Comparison of ENCODE assay signal across 12 cellular contexts in genomic region chr9:113563856-113564514, GRCh38.
DNase-seq lines count a peak whose midpoint lies in the region; ATAC-seq and TF ChIP-seq lines count a peak whose summit lies in the region.
"Had no signal": no experiment of that assay in that cellular context is flagged by ENCODE, and none has a peak within 500 bp of the region (broad histone marks: within the 10 kb centered on the region; RNA-seq: fewer than 3 reads in every experiment).

No MANE protein-coding gene starts in this region.

- peak overlapping the region; percentile 14 for H3K27ac Mint-ChIP-seq in activated T-cell treated with anti-CD3 and anti-CD28 coated beads, Interleukin-2, amount 50 U/mL, for 24 hours
- peak overlapping the region in 8 of 10 donors; percentile 13 to 84 (median 76) for H3K27ac Mint-ChIP-seq in naive thymus-derived CD8-positive, alpha-beta T cell
- H3K27ac Mint-ChIP-seq in T-helper 17 cell = no peak overlapping the region
- H3K27ac Mint-ChIP-seq: stimulated activated naive B cell treated with anti-CD40 and anti-IgM and Interleukin-4, amounts not matched to agents 10 μg/mL and 1 μg/mL and 100 μg/mL, for 72 hours had no signal

- H3K27ac ChIP-seq in dorsolateral prefrontal cortex (peak overlapping the region in 53 of 59 donors; percentile 7 to 93 (median 85)), temporal lobe (ENCODE audit: low read depth, low read length) (peak overlapping the region; percentile 83)
- H3K27ac ChIP-seq: KMS-11 had no signal

- H3K4me3 ChIP-seq in dorsolateral prefrontal cortex = peak overlapping the region in 7 of 59 donors; percentile 44 to 71 (median 55)

- POLR2A ChIA-PET in naive thymus-derived CD8-positive, alpha-beta T cell (lab: Charles Lee) = no interaction called here

- DNase-seq in activated T-cell treated with anti-CD3 and anti-CD28 coated beads, Interleukin-2, amount 50 U/mL, for 24 hours = no peak
- DNase-seq in activated T-cell treated with anti-CD3 and anti-CD28 coated beads, Interleukin-2, amount 50 U/mL, for 48 hours = no peak
- DNase-seq in dorsolateral prefrontal cortex (peak in 5 of 10 donors; percentile 9 to 34 (median 26)), NCI-H2107 treated with DMSO at 0.1 percent for 48 hours (lab: John Stamatoyannopoulos, UW; ENCODE audit: unreplicated experiment) (no peak), cerebellum (ENCODE audit: low spot score) (no peak), T-helper 17 cell (no peak)
- DNase-seq in naive thymus-derived CD8-positive, alpha-beta T cell = peak in 1 of 10 donors; percentile 27
- DNase-seq: stimulated activated CD4-positive, alpha-beta T cell treated with anti-CD3 and anti-CD28 coated beads, Interleukin-15, amount 100 ng/mL, for 24 hours; stimulated activated naive B cell treated with anti-CD40 and anti-IgM and Interleukin-4, amounts not matched to agents 10 μg/mL and 1 μg/mL and 100 μg/mL, for 72 hours had no signal

- ATAC-seq in naive thymus-derived CD8-positive, alpha-beta T cell = no peak
- no peak for ATAC-seq in T-helper 17 cell
- ATAC-seq: stimulated activated naive B cell treated with anti-CD40 and anti-IgM and Interleukin-4, amounts not matched to agents 10 μg/mL and 1 μg/mL and 100 μg/mL, for 72 hours had no signal

- peaks cover 22% of the 10 kb centered on the region for H3K4me1 Mint-ChIP-seq in activated T-cell treated with anti-CD3 and anti-CD28 coated beads, Interleukin-2, amount 50 U/mL, for 24 hours (ENCODE audit: low read depth)
- H3K4me1 Mint-ChIP-seq in naive thymus-derived CD8-positive, alpha-beta T cell = peaks cover 21 to 53% (median 52%) of the 10 kb centered on the region in 4 donors
- H3K4me1 Mint-ChIP-seq in T-helper 17 cell = peaks cover 19% of the 10 kb centered on the region

- intact Hi-C loops in dorsolateral prefrontal cortex (cut with DNase I) = loop anchor here in 1 of 2 donors (2.0 kb wide), 1 partner anchor 17 kb away; no protein-coding TSS in a partner anchor

- no peaks in the 10 kb centered on the region for H3K9me3 ChIP-seq in T-helper 17 cell (ENCODE audit: control insufficient read depth, low read length, poor library complexity, severe bottlenecking)

- no peaks in the 10 kb centered on the region for H3K9me3 Mint-ChIP-seq in activated T-cell treated with anti-CD3 and anti-CD28 coated beads, Interleukin-2, amount 50 U/mL, for 24 hours
- no peaks in the 10 kb centered on the region for H3K9me3 Mint-ChIP-seq in naive thymus-derived CD8-positive, alpha-beta T cell
- H3K9me3 Mint-ChIP-seq: stimulated activated naive B cell treated with anti-CD40 and anti-IgM and Interleukin-4, amounts not matched to agents 10 μg/mL and 1 μg/mL and 100 μg/mL, for 72 hours had no signal

- peaks cover 6% of the 10 kb centered on the region for H3K36me3 Mint-ChIP-seq in activated T-cell treated with anti-CD3 and anti-CD28 coated beads, Interleukin-2, amount 50 U/mL, for 24 hours (ENCODE audit: low read depth)
- peaks cover 0 to 2% (median 0%) of the 10 kb centered on the region in 3 donors for H3K36me3 Mint-ChIP-seq in naive thymus-derived CD8-positive, alpha-beta T cell
- H3K36me3 Mint-ChIP-seq in T-helper 17 cell (ENCODE audit: low read depth) = no peaks in the 10 kb centered on the region

- TF ChIP-seq CTCF in dorsolateral prefrontal cortex (IDR thresholded peaks at IDR 0.05 in 54 of 56, conservative IDR thresholded peaks at IDR 0.05 in 2 of 56; ENCODE audit: low read depth in 1 of 56, partially characterized antibody in 56 of 56) = no peak

- no peaks in the 10 kb centered on the region for H3K27me3 ChIP-seq in dorsolateral prefrontal cortex
- H3K27me3 ChIP-seq: brain microvascular endothelial cell had no signal

- no peaks in the 10 kb centered on the region for H3K27me3 Mint-ChIP-seq in activated T-cell treated with anti-CD3 and anti-CD28 coated beads, Interleukin-2, amount 50 U/mL, for 24 hours
- no peaks in the 10 kb centered on the region for H3K27me3 Mint-ChIP-seq in naive thymus-derived CD8-positive, alpha-beta T cell
- no peaks in the 10 kb centered on the region for H3K27me3 Mint-ChIP-seq in T-helper 17 cell

- no peak overlapping the region for H3K4me3 Mint-ChIP-seq in activated T-cell treated with anti-CD3 and anti-CD28 coated beads, Interleukin-2, amount 50 U/mL, for 24 hours
- no peak overlapping the region for H3K4me3 Mint-ChIP-seq in naive thymus-derived CD8-positive, alpha-beta T cell
- no peak overlapping the region for H3K4me3 Mint-ChIP-seq in T-helper 17 cell
